8 cellular contexts compared by ENCODE assay signal in genomic region chr1:212070720-212071302, GRCh38. TPM values are rescaled to one million over a fixed set of nuclear protein-coding genes. Genes with fewer than 3 reads are reported as not detected.
DNase-seq lines count a peak whose midpoint lies in the region; ATAC-seq, FAIRE-seq and TF ChIP-seq lines count a peak whose summit lies in the region.

No MANE protein-coding gene starts in this region.

- no peaks in the 10 kb centered on the region for H3K9me3 ChIP-seq in lower lobe of right lung

- H3K4me3 ChIP-seq in lower lobe of right lung, result no peak overlapping the region

- peaks cover 9% of the 10 kb centered on the region for H3K36me3 Mint-ChIP-seq in activated naive CD8-positive, alpha-beta T cell
- H3K36me3 Mint-ChIP-seq in activated naive CD8-positive, alpha-beta T cell treated with anti-CD3 and anti-CD28 coated beads for 36 hours, result peaks cover 45% of the 10 kb centered on the region
- H3K36me3 Mint-ChIP-seq in activated naive CD8-positive, alpha-beta T cell treated with anti-CD3 and anti-CD28 coated beads, Interleukin-2, amount 50 U/mL, for 24 hours (ENCODE audit: low read depth), result peaks cover 73% of the 10 kb centered on the region

- DNase-seq in activated naive CD8-positive, alpha-beta T cell treated with anti-CD3 and anti-CD28 coated beads for 36 hours, result no peak
- DNase-seq in NCI-H460 (ENCODE audit: extremely low read depth, low read depth) (peak; percentile 38), lower lobe of right lung (no peak)
- no peak for DNase-seq in stimulated activated naive CD8-positive, alpha-beta T cell treated with anti-CD3 and anti-CD28 coated beads, Interleukin-15, amount 100 ng/mL, for 72 hours
- DNase-seq in activated naive CD8-positive, alpha-beta T cell treated with anti-CD3 and anti-CD28 coated beads, Interleukin-2, amount 50 U/mL, for 24 hours, result no peak
- no peak for DNase-seq in stimulated activated CD4-positive, alpha-beta T cell treated with anti-CD3 and anti-CD28 coated beads, Interleukin-4, amount 100 ng/mL, for 24 hours

- H3K4me1 Mint-ChIP-seq in activated naive CD8-positive, alpha-beta T cell (ENCODE audit: low read depth), result peaks cover 2% of the 10 kb centered on the region
- H3K4me1 Mint-ChIP-seq in activated naive CD8-positive, alpha-beta T cell treated with anti-CD3 and anti-CD28 coated beads for 36 hours, result peaks cover 2% of the 10 kb centered on the region
- no peaks in the 10 kb centered on the region for H3K4me1 Mint-ChIP-seq in stimulated activated naive CD8-positive, alpha-beta T cell treated with anti-CD3 and anti-CD28 coated beads, Interleukin-15, amount 100 ng/mL, for 72 hours
- no peaks in the 10 kb centered on the region for H3K4me1 Mint-ChIP-seq in activated naive CD8-positive, alpha-beta T cell treated with anti-CD3 and anti-CD28 coated beads, Interleukin-2, amount 50 U/mL, for 24 hours

- peak; percentile 75 for FAIRE-seq in colon (lab: Jason Lieb, UNC)

- H3K27ac Mint-ChIP-seq in activated naive CD8-positive, alpha-beta T cell, result peak overlapping the region; percentile 41
- H3K27ac Mint-ChIP-seq in activated naive CD8-positive, alpha-beta T cell treated with anti-CD3 and anti-CD28 coated beads for 36 hours, result no peak overlapping the region
- peak overlapping the region in 1 of 2 donors; percentile 13 for H3K27ac Mint-ChIP-seq in stimulated activated naive CD8-positive, alpha-beta T cell treated with anti-CD3 and anti-CD28 coated beads, Interleukin-15, amount 100 ng/mL, for 72 hours
- H3K27ac Mint-ChIP-seq in activated naive CD8-positive, alpha-beta T cell treated with anti-CD3 and anti-CD28 coated beads, Interleukin-2, amount 50 U/mL, for 24 hours, result no peak overlapping the region

- ATAC-seq in lower lobe of right lung, result peak; percentile 77 to 92
- ATAC-seq in stimulated activated naive CD8-positive, alpha-beta T cell treated with anti-CD3 and anti-CD28 coated beads, Interleukin-15, amount 100 ng/mL, for 72 hours, result no peak
- no peak for ATAC-seq in activated naive CD8-positive, alpha-beta T cell treated with anti-CD3 and anti-CD28 coated beads, Interleukin-2, amount 50 U/mL, for 24 hours

- intact Hi-C loops in lower lobe of right lung (cut with DNase I), result loop anchor here (5.0 kb wide), 1 partner anchor 221 kb away; no protein-coding TSS in a partner anchor

- no peaks in the 10 kb centered on the region for H3K9me3 Mint-ChIP-seq in activated naive CD8-positive, alpha-beta T cell (ENCODE audit: low read depth)
- no peaks in the 10 kb centered on the region for H3K9me3 Mint-ChIP-seq in activated naive CD8-positive, alpha-beta T cell treated with anti-CD3 and anti-CD28 coated beads for 36 hours
- no peaks in the 10 kb centered on the region for H3K9me3 Mint-ChIP-seq in stimulated activated naive CD8-positive, alpha-beta T cell treated with anti-CD3 and anti-CD28 coated beads, Interleukin-15, amount 100 ng/mL, for 72 hours
- no peaks in the 10 kb centered on the region for H3K9me3 Mint-ChIP-seq in activated naive CD8-positive, alpha-beta T cell treated with anti-CD3 and anti-CD28 coated beads, Interleukin-2, amount 50 U/mL, for 24 hours

- no peak overlapping the region for H3K27ac ChIP-seq in lower lobe of right lung

- no peak overlapping the region for H3K4me3 Mint-ChIP-seq in activated naive CD8-positive, alpha-beta T cell
- no peak overlapping the region for H3K4me3 Mint-ChIP-seq in activated naive CD8-positive, alpha-beta T cell treated with anti-CD3 and anti-CD28 coated beads for 36 hours
- no peak overlapping the region for H3K4me3 Mint-ChIP-seq in stimulated activated naive CD8-positive, alpha-beta T cell treated with anti-CD3 and anti-CD28 coated beads, Interleukin-15, amount 100 ng/mL, for 72 hours
- no peak overlapping the region for H3K4me3 Mint-ChIP-seq in activated naive CD8-positive, alpha-beta T cell treated with anti-CD3 and anti-CD28 coated beads, Interleukin-2, amount 50 U/mL, for 24 hours

- H3K27me3 Mint-ChIP-seq in activated naive CD8-positive, alpha-beta T cell, result no peaks in the 10 kb centered on the region
- H3K27me3 Mint-ChIP-seq in activated naive CD8-positive, alpha-beta T cell treated with anti-CD3 and anti-CD28 coated beads for 36 hours, result no peaks in the 10 kb centered on the region
- H3K27me3 Mint-ChIP-seq in stimulated activated naive CD8-positive, alpha-beta T cell treated with anti-CD3 and anti-CD28 coated beads, Interleukin-15, amount 100 ng/mL, for 72 hours, result no peaks in the 10 kb centered on the region
- H3K27me3 Mint-ChIP-seq in activated naive CD8-positive, alpha-beta T cell treated with anti-CD3 and anti-CD28 coated beads, Interleukin-2, amount 50 U/mL, for 24 hours, result no peaks in the 10 kb centered on the region

- H3K27me3 ChIP-seq in lower lobe of right lung (ENCODE audit: low read depth), result no peaks in the 10 kb centered on the region

- no peaks in the 10 kb centered on the region for H3K36me3 ChIP-seq in lower lobe of right lung

- H3K4me1 ChIP-seq in lower lobe of right lung, result peaks cover 19% of the 10 kb centered on the region

- peak; percentile 81 for TF ChIP-seq CTCF in lower lobe of right lung (IDR thresholded peaks at IDR 0.05)

RNA-seq across cellular contexts. Expression of gene DTL, which starts 35.3 kb away (rescaled TPM):
- total RNA-seq in activated naive CD8-positive, alpha-beta T cell treated with anti-CD3 and anti-CD28 coated beads for 36 hours, result 100 to 1,000 TPM; 101 to 104 TPM
- 19.0 and 22.6 TPM in 2 replicates for total RNA-seq in NCI-H460 (2014; rRNA removed; shearing (Covaris generic))
- 28.6 and 48.7 TPM in 2 replicates for polyA plus RNA-seq in NCI-H460 (2014; cell fraction: nucleus; rRNA removed)
- total RNA-seq in lower lobe of right lung, result 3.9 TPM

RNA-seq across cellular contexts. Expression of gene INTS7, which starts 35.5 kb away (rescaled TPM):
- 10 to 100 TPM; 27.6 to 29.4 TPM for total RNA-seq in activated naive CD8-positive, alpha-beta T cell treated with anti-CD3 and anti-CD28 coated beads for 36 hours
- total RNA-seq in NCI-H460 (2014; rRNA removed; shearing (Covaris generic)), result 32.9 and 45.5 TPM in 2 replicates
- 21.4 and 23.2 TPM in 2 replicates for polyA plus RNA-seq in NCI-H460 (2014; cell fraction: nucleus; rRNA removed)
- total RNA-seq in lower lobe of right lung, result 17.1 TPM

Comparison
In these comparisons a context has a peak if more than half of its experiments do, and no peak if none do; other contexts are left out.
1. ATAC-seq: peak in lower lobe of right lung (2 of 2); none in stimulated activated naive CD8-positive, alpha-beta T cell treated with anti-CD3 and anti-CD28 coated beads, Interleukin-15, amount 100 ng/mL, for 72 hours (single experiment) and activated naive CD8-positive, alpha-beta T cell treated with anti-CD3 and anti-CD28 coated beads, Interleukin-2, amount 50 U/mL, for 24 hours (single experiment).